1 cellular context compared by ENCODE assay signal in genomic region chr7:88202278-88202677, GRCh38.
TF ChIP-seq lines count a peak whose summit lies in the region.

No MANE protein-coding gene starts in this region.

TF ChIP-seq in GM12878, 131 proteins besides CTCF, POLR2A, EP300 and RAD21 (continued from another document):
- peak; percentile 37; the same call in 1 of the 2 replicates for TF ChIP-seq PKNOX1 (IDR thresholded peaks at IDR 0.05)
- no peak for TF ChIP-seq SUZ12 (IDR thresholded peaks at IDR 0.05; ENCODE audit: unreplicated experiment)
- no peak for TF ChIP-seq TAF1 (IDR thresholded peaks at IDR 0.05; ENCODE audit: borderline replicate concordance, low read depth, low read length)
- no peak for TF ChIP-seq WRNIP1 (IDR thresholded peaks at IDR 0.05; ENCODE audit: borderline replicate concordance, low read depth, low read length)
- no peak for TF ChIP-seq SRF (IDR thresholded peaks at IDR 0.05; ENCODE audit: low read depth in 2 of 2, low read length in 2 of 2)
- 0 out of 2 replicates have a peak, but pooled peaks have one; percentile 33 for TF ChIP-seq NBN (IDR thresholded peaks at IDR 0.05)
- TF ChIP-seq SMARCA5 (IDR thresholded peaks at IDR 0.05), result no peak
- TF ChIP-seq, protein P1, sequence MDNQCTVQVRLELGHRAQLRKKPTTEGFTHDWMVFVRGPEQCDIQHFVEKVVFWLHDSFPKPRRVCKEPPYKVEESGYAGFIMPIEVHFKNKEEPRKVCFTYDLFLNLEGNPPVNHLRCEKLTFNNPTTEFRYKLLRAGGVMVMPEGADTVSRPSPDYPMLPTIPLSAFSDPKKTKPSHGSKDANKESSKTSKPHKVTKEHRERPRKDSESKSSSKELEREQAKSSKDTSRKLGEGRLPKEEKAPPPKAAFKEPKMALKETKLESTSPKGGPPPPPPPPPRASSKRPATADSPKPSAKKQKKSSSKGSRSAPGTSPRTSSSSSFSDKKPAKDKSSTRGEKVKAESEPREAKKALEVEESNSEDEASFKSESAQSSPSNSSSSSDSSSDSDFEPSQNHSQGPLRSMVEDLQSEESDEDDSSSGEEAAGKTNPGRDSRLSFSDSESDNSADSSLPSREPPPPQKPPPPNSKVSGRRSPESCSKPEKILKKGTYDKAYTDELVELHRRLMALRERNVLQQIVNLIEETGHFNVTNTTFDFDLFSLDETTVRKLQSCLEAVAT (IDR thresholded peaks at IDR 0.05), result 0 out of 2 replicates have a peak, but pooled peaks have one; percentile 19
- no peak for TF ChIP-seq EZH2 (IDR thresholded peaks at IDR 0.05; ENCODE audit: borderline replicate concordance, control insufficient read depth, low read depth, low read length)
- TF ChIP-seq RBBP5 (conservative IDR thresholded peaks at IDR 0.05), result no peak
- TF ChIP-seq POLR2AphosphoS5 (IDR thresholded peaks at IDR 0.05; ENCODE audit: low read length), result peak; percentile 18; the same call in 1 of the 2 replicates
- TF ChIP-seq ZSCAN29 (IDR thresholded peaks at IDR 0.05), result peak; percentile 91
- no peak for TF ChIP-seq ZBED1 (IDR thresholded peaks at IDR 0.05; ENCODE audit: borderline replicate concordance)
- no peak for TF ChIP-seq HDAC6 (IDR thresholded peaks at IDR 0.05; ENCODE audit: unreplicated experiment)
- no peak for TF ChIP-seq PBX3 (IDR thresholded peaks at IDR 0.05; ENCODE audit: insufficient replicate concordance, low read depth, low read length)
- no peak for TF ChIP-seq CHD2 (IDR thresholded peaks at IDR 0.05; ENCODE audit: borderline replicate concordance, low read depth, low read length)
- TF ChIP-seq PML (IDR thresholded peaks at IDR 0.05; ENCODE audit: low read length), result no peak
